Comparison of ENCODE assay signal across 11 cellular contexts in genomic region chr14:93809491-93810420, GRCh38. TPM values are rescaled to one million over a fixed set of nuclear protein-coding genes. Genes with fewer than 3 reads are reported as not detected.
DNase-seq lines count a peak whose midpoint lies in the region; ATAC-seq and TF ChIP-seq lines count a peak whose summit lies in the region.
"Not testable (repeated sequence)": the region's sequence is repeated elsewhere in the genome, so short reads cannot be mapped to it uniquely, and the experiment has no call there.
"Had no signal": no experiment of that assay in that cellular context is flagged by ENCODE, and none has a peak within 500 bp of the region (broad histone marks: within the 10 kb centered on the region; RNA-seq: fewer than 3 reads in every experiment).

No MANE protein-coding gene starts in this region.

- not testable (repeated sequence) for H3K4me3 Mint-ChIP-seq in activated T-helper 17 cell treated with anti-CD3 and anti-CD28 coated beads, Interleukin-2, amount 50 U/mL, for 72 hours

- H3K9ac ChIP-seq in Karpas-422 (ENCODE audit: low read length), result not testable (repeated sequence)

- not testable (repeated sequence) for H3K9me3 Mint-ChIP-seq in activated T-helper 17 cell treated with anti-CD3 and anti-CD28 coated beads, Interleukin-2, amount 50 U/mL, for 72 hours

- H3K79me2 ChIP-seq in Karpas-422 (ENCODE audit: low read length); OCI-LY7 (ENCODE audit: insufficient read depth, low read depth, low read length): not testable (repeated sequence)

- BruUV-seq in OCI-LY7 (replicated peaks; lab: Mats Ljungman, UMichigan), result not testable (repeated sequence)

- ATAC-seq in GM18867 (IDR thresholded peaks at IDR 0.05; ENCODE audit: unreplicated experiment) (peak; percentile 57), GM21423 (IDR thresholded peaks at IDR 0.05; ENCODE audit: unreplicated experiment) (peak; percentile 52), HG02759 (IDR thresholded peaks at IDR 0.05; ENCODE audit: unreplicated experiment) (peak; percentile 69), HG03135 (IDR thresholded peaks at IDR 0.05; ENCODE audit: unreplicated experiment) (peak; percentile 63)
- ATAC-seq in activated T-helper 17 cell treated with anti-CD3 and anti-CD28 coated beads, Interleukin-2, amount 50 U/mL, for 72 hours (replicated peaks), result peak; percentile 80

- H3K36me3 ChIP-seq in Karpas-422 (ENCODE audit: insufficient read depth, low read length); OCI-LY7 (ENCODE audit: insufficient read depth, low read length): not testable (repeated sequence)

- DNase-seq in GM12865 (ENCODE audit: low read depth) (peak; percentile 57), Karpas-422 (peak; percentile 62), OCI-LY7 (ENCODE audit: low spot score) (peak; percentile 5)

- not testable (repeated sequence) for H3K4me1 ChIP-seq in Karpas-422 (ENCODE audit: low read length); OCI-LY7 (ENCODE audit: insufficient read depth, low read length, poor library complexity, severe bottlenecking)

- H4K20me1 ChIP-seq in Karpas-422 (ENCODE audit: insufficient read depth, low read depth, low read length); OCI-LY7 (ENCODE audit: insufficient read depth, low read length): not testable (repeated sequence)

- not testable (repeated sequence) for H3K9me3 ChIP-seq in Karpas-422 (ENCODE audit: low read length); OCI-LY7 (ENCODE audit: low read length)

- not testable (repeated sequence) for H3K36me3 Mint-ChIP-seq in activated T-helper 17 cell treated with anti-CD3 and anti-CD28 coated beads, Interleukin-2, amount 50 U/mL, for 72 hours (ENCODE audit: low read depth)

- H3K4me1 Mint-ChIP-seq in activated T-helper 17 cell treated with anti-CD3 and anti-CD28 coated beads, Interleukin-2, amount 50 U/mL, for 72 hours, result not testable (repeated sequence)

- not testable (repeated sequence) for TF ChIP-seq CTCF in GM12865 (IDR thresholded peaks at IDR 0.05; ENCODE audit: insufficient read depth, low read depth, low read length, missing control alignments); OCI-LY7 (conservative IDR thresholded peaks at IDR 0.05; ENCODE audit: low read length)

- H3K9me2 ChIP-seq in Karpas-422 (replicated peaks; ENCODE audit: insufficient read depth, low read length); OCI-LY7 (ENCODE audit: insufficient read depth, low read length): not testable (repeated sequence)

- peaks cover 20% of the 10 kb centered on the region for H3K27me3 Mint-ChIP-seq in activated T-helper 17 cell treated with anti-CD3 and anti-CD28 coated beads, Interleukin-2, amount 50 U/mL, for 72 hours

- H2AFZ ChIP-seq in Karpas-422 (ENCODE audit: low read length); OCI-LY7 (ENCODE audit: low read length): not testable (repeated sequence)

- H3K27ac ChIP-seq in Karpas-422 (ENCODE audit: low read length); OCI-LY7 (ENCODE audit: low read depth, low read length, poor library complexity, severe bottlenecking): not testable (repeated sequence)

- intact Hi-C loops in OCI-LY7 (cut with micrococcal nuclease; ENCODE audit: unreplicated experiment), result not testable (repeated sequence)

- H3K4me2 ChIP-seq in Karpas-422 (ENCODE audit: low read depth, low read length, poor library complexity, severe bottlenecking); OCI-LY7 (ENCODE audit: low read length): not testable (repeated sequence)

- POLR2A ChIA-PET in OCI-LY7 (lab: Charles Lee), result not testable (repeated sequence)

- CTCF ChIA-PET in OCI-LY7 (lab: Charles Lee; ENCODE audit: unreplicated experiment), result not testable (repeated sequence)

- not testable (repeated sequence) for H3K4me3 ChIP-seq in GM12865 (ENCODE audit: low read depth, low read length); Karpas-422 (ENCODE audit: low read length); OCI-LY7 (ENCODE audit: low read depth, low read length, poor library complexity, severe bottlenecking)

- H3K27ac Mint-ChIP-seq in activated T-helper 17 cell treated with anti-CD3 and anti-CD28 coated beads, Interleukin-2, amount 50 U/mL, for 72 hours, result peak overlapping the region; percentile 40

- not testable (repeated sequence) for H3K27me3 ChIP-seq in Karpas-422 (ENCODE audit: low read length)

RNA-seq across cellular contexts. Expression of gene PRIMA1, which starts 21.5 kb away (rescaled TPM):
- total RNA-seq in Karpas-422 (2014; rRNA removed; shearing (Covaris generic); ENCODE audit: low replicate concordance), result not detected in 2 replicates
- total RNA-seq in OCI-LY7 (2014; rRNA removed; shearing (Covaris generic)), result not detected in 2 replicates
- total RNA-seq in OCI-LY7 (2022), result not detected in 2 replicates
- total RNA-seq in activated T-helper 17 cell treated with anti-CD3 and anti-CD28 coated beads, Interleukin-2, amount 50 U/mL, for 72 hours, result not detected
- total RNA-seq: A172, astrocyte, epithelial cell of proximal tubule had no signal

Comparison
In these comparisons a context has a peak if more than half of its experiments do, and no peak if none do; other contexts are left out.
1. DNase-seq: peak in every context shown above with its lines; median percentile 62 in Karpas-422; 57 in GM12865; 5 in OCI-LY7.